Comparison of ENCODE assay signal across 25 cellular contexts in genomic region chr6:87900160-87900698, GRCh38.
"Had no signal": no experiment of that assay in that cellular context is flagged by ENCODE, and none has a peak within 500 bp of the region (broad histone marks: within the 10 kb centered on the region; RNA-seq: fewer than 3 reads in every experiment).

No MANE protein-coding gene starts in this region.

- DNase-seq: cortex of kidney; dorsolateral prefrontal cortex; effector CD8-positive, alpha-beta T cell; heart right ventricle; hypothalamus; left lung; lower lobe of right lung; natural killer cell; nucleus accumbens; ovary; stimulated activated CD4-positive, alpha-beta T cell treated with anti-CD3 and anti-CD28 coated beads, Interleukin-4, amount 100 ng/mL, for 1 hour; stimulated activated CD8-positive, alpha-beta memory T cell treated with anti-CD3 and anti-CD28 coated beads, Interleukin-4, amount 100 ng/mL, for 48 hours; stomach; substantia nigra; trophoblast cell had no signal

- H3K4me1 ChIP-seq: lower lobe of right lung, right atrium auricular region, stomach had no signal

- H3K27me3 ChIP-seq: dorsolateral prefrontal cortex, heart right ventricle, left lung, ovary, right atrium auricular region, stomach had no signal

- H3K27ac Mint-ChIP-seq: memory B cell; mesothelial cell of epicardium; natural killer cell; stimulated activated effector memory CD8-positive, alpha-beta T cell treated with anti-CD3 and anti-CD28 coated beads, Interleukin-12 subunit alpha, Interleukin-12 subunit beta, amount 100 ng/mL, for 72 hours had no signal

- H3K27me3 Mint-ChIP-seq: memory B cell had no signal

- H3K9me3 ChIP-seq: heart right ventricle, left lung, lower lobe of right lung, ovary, right atrium auricular region, stomach, thoracic aorta had no signal

- H3K4me3 Mint-ChIP-seq: memory B cell; mesothelial cell of epicardium; natural killer cell; neural crest cell; stimulated activated effector memory CD8-positive, alpha-beta T cell treated with anti-CD3 and anti-CD28 coated beads, Interleukin-12 subunit alpha, Interleukin-12 subunit beta, amount 100 ng/mL, for 72 hours had no signal

- H3K4me3 ChIP-seq: dorsolateral prefrontal cortex, heart right ventricle, left lung, lower lobe of right lung, ovary, right atrium auricular region, smooth muscle cell, stomach, thoracic aorta had no signal

- FAIRE-seq: frontal cortex, islet of Langerhans, urothelium cell line had no signal

- ATAC-seq: heart right ventricle, left lung, natural killer cell had no signal

- H3K36me3 ChIP-seq: heart right ventricle, left lung, lower lobe of right lung, ovary, right atrium auricular region, stomach, thoracic aorta had no signal

- H3K4me1 Mint-ChIP-seq: natural killer cell; stimulated activated effector memory CD8-positive, alpha-beta T cell treated with anti-CD3 and anti-CD28 coated beads, Interleukin-12 subunit alpha, Interleukin-12 subunit beta, amount 100 ng/mL, for 72 hours had no signal

- H3K9me3 Mint-ChIP-seq: memory B cell; mesothelial cell of epicardium; natural killer cell; neural crest cell; stimulated activated effector memory CD8-positive, alpha-beta T cell treated with anti-CD3 and anti-CD28 coated beads, Interleukin-12 subunit alpha, Interleukin-12 subunit beta, amount 100 ng/mL, for 72 hours had no signal

- H3K27ac ChIP-seq: dorsolateral prefrontal cortex, heart right ventricle, lower lobe of right lung, ovary, right atrium auricular region, stomach, thoracic aorta had no signal
